ENCODE assay signal across 22 cellular contexts in the genomic region with DNA sequence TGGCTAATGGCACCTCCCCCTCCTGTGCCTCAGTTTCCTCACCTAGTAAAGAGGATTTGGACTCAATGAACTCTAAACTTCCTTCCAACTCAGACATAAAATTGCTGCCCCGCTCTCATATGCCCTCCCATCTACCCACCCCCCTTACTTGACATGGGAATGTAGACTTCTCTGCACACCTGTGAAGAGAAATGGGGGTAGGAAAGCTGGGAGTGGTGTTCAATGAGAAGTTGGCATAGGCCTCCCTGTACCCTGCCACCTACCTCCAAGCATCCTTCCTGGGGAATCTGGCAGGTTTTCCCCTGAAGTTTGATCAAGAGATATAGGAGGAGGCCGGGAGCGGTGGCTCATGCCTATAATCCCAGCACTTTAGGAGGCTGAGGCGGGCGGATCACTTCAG. TPM values are rescaled to one million over a fixed set of nuclear protein-coding genes. Genes with fewer than 3 reads are reported as not detected.
DNase-seq lines count a peak whose midpoint lies in the region; ATAC-seq, FAIRE-seq and TF ChIP-seq lines count a peak whose summit lies in the region.
"Had no signal": no experiment of that assay in that cellular context is flagged by ENCODE, and none has a peak within 500 bp of the region (broad histone marks: within the 10 kb centered on the region; RNA-seq: fewer than 3 reads in every experiment).

No MANE protein-coding gene starts in this region.

- no peak overlapping the region for H3K23ac ChIP-seq in H1 (ENCODE audit: insufficient read length)

- H2BK5ac ChIP-seq in H1 (ENCODE audit: low read depth, low read length): peak overlapping the region; percentile 100; the same call in 1 of the 2 replicates

- H3K27ac ChIP-seq in HUES6 (ENCODE audit: low read depth, low read length): peak overlapping the region; percentile 96; the same call in 1 of the 2 replicates
- no peak overlapping the region for H3K27ac ChIP-seq in H1 (ENCODE audit: low read depth, low read length)
- H3K27ac ChIP-seq in lower lobe of right lung: no peak overlapping the region
- no peak overlapping the region for H3K27ac ChIP-seq in spleen
- H3K27ac ChIP-seq: GM23248, KMS-11 had no signal

- H3K4ac ChIP-seq in H1 (replicated peaks; ENCODE audit: insufficient read length, low read depth, low read length): peak overlapping the region; percentile 6

- peak overlapping the region; percentile 97; the same call in 1 of the 2 replicates for H3K18ac ChIP-seq in H1 (ENCODE audit: extremely low read depth, low read length)

- H3K4me3 ChIP-seq in HUES6 (ENCODE audit: low read depth, low read length) (no peak overlapping the region; the same call in 1 of the 2 replicates), H1 (ENCODE audit: extremely low read depth in 1 of 4, insufficient read depth in 2 of 4, low read depth in 3 of 4, low read length in 4 of 4) (no peak overlapping the region), lower lobe of right lung (no peak overlapping the region), spleen (no peak overlapping the region)
- H3K4me3 ChIP-seq: GM23248 had no signal

- no peaks in the 10 kb centered on the region for H3K36me3 Mint-ChIP-seq in natural killer cell
- H3K36me3 Mint-ChIP-seq: CD4-positive, CD25-positive, alpha-beta regulatory T cell; CD8-positive, alpha-beta memory T cell had no signal

- 75% methylated on average over 5 of the region's 5 CpGs; no CpG with 5 or more reads in 1 of the 2 experiments for WGBS in H1 (ENCODE audit: extremely low coverage in 1 of 2, insufficient coverage in 1 of 2, insufficient read length in 1 of 2, insufficient replicate concordance in 2 of 2, low coverage in 1 of 2, low lambda C conversion rate in 2 of 2, missing lambda C conversion rate in 1 of 2), 2 experiments
- WGBS in spleen, 5 donors: 80 to 94% (median 86%) methylated on average over 5 of the region's 5 CpGs

- H3K4me1 ChIP-seq in HUES6 (ENCODE audit: control insufficient read depth, insufficient read depth, low read length) (peaks cover 54% of the 10 kb centered on the region), H1 (replicated peaks in 1 of 4; ENCODE audit: control insufficient read depth in 3 of 4, insufficient read depth in 4 of 4, low read length in 3 of 4) (peaks cover 22 to 43% (median 31%) of the 10 kb centered on the region in 4 experiments), lower lobe of right lung (peaks cover 10% of the 10 kb centered on the region), spleen (peaks cover 0 to 14% (median 6%) of the 10 kb centered on the region in 6 donors)
- H3K4me1 ChIP-seq: BE2C had no signal

- no peak overlapping the region for H3K14ac ChIP-seq in H1 (ENCODE audit: insufficient read length)

- H2AK5ac ChIP-seq in H1 (ENCODE audit: low read depth, low read length): peak overlapping the region; percentile 97; the same call in 1 of the 2 replicates

- no peak overlapping the region for H3K4me3 Mint-ChIP-seq in natural killer cell
- H3K4me3 Mint-ChIP-seq: CD4-positive, CD25-positive, alpha-beta regulatory T cell; CD8-positive, alpha-beta memory T cell had no signal

- ATAC-seq in lower lobe of right lung: no peak
- ATAC-seq in HG03442 (IDR thresholded peaks at IDR 0.05; ENCODE audit: unreplicated experiment): no peak
- ATAC-seq in natural killer cell: no peak

- POLR2A ChIA-PET in H1 (lab: Charles Lee; ENCODE audit: partially characterized antibody): interaction anchor here (1.4 to 68.5 kb wide), 3 partner anchors 6 to 135 kb away, joined by 4 to 2251 read pairs (median 2251); partner anchors contain the start of genes CCHCR1, CDSN, POU5F1 and PSORS1C1

- no peak for FAIRE-seq in H1 (lab: Jason Lieb, UNC)
- FAIRE-seq: A204.1, G401.6, GM12891, GM18507, HTR-8/SVneo had no signal

- peaks cover 6 to 46% of the 10 kb centered on the region in 2 experiments for H3K79me2 ChIP-seq in H1 (ENCODE audit: control insufficient read depth in 1 of 2, insufficient read depth in 2 of 2, low read length in 2 of 2)

- intact Hi-C loops in lower lobe of right lung (cut with DNase I) (no loop called here), spleen (cut with DNase I; ENCODE audit: low total_unique reads) (no loop called here), natural killer cell (cut with micrococcal nuclease) (no loop called here)

- H3K27me3 ChIP-seq in HUES6 (ENCODE audit: control insufficient read depth, insufficient read depth, low read length) (peaks cover 3% of the 10 kb centered on the region; the same call in 1 of the 2 replicates), H1 (replicated peaks in 1 of 4; ENCODE audit: control insufficient read depth in 3 of 4, extremely low read depth in 1 of 4, insufficient read depth in 3 of 4, low read length in 3 of 4) (no peaks in the 10 kb centered on the region), lower lobe of right lung (ENCODE audit: low read depth) (no peaks in the 10 kb centered on the region), spleen (replicated peaks in 1 of 7) (no peaks in the 10 kb centered on the region)
- H3K27me3 ChIP-seq: BE2C had no signal

- no peak overlapping the region for H3K27ac Mint-ChIP-seq in natural killer cell
- H3K27ac Mint-ChIP-seq: CD4-positive, CD25-positive, alpha-beta regulatory T cell had no signal

- no peak overlapping the region for H4K8ac ChIP-seq in H1 (ENCODE audit: extremely low read depth, insufficient read depth, low read length)

- H3K4me2 ChIP-seq in H1 (ENCODE audit: insufficient read depth in 1 of 2, low read depth in 2 of 2, low read length in 2 of 2): no peak overlapping the region
- H3K4me2 ChIP-seq: KMS-11 had no signal

- CTCF ChIA-PET in H1 (lab: Charles Lee; ENCODE audit: partially characterized antibody): interaction anchor here (0.6 to 5.9 kb wide), 11 partner anchors 9 to 634 kb away, joined by 3 to 36 read pairs (median 3); no protein-coding TSS in a partner anchor

- H3K9ac ChIP-seq in HUES6 (ENCODE audit: low read length) (peak overlapping the region; percentile 97), H1 (replicated peaks in 1 of 4; ENCODE audit: extremely low read depth in 1 of 4, low read depth in 3 of 4, low read length in 3 of 4) (no peak overlapping the region)
- H3K9ac ChIP-seq: GM23248, KMS-11 had no signal

- peaks cover 2 to 5% of the 10 kb centered on the region in 2 experiments for H4K20me1 ChIP-seq in H1 (replicated peaks in 1 of 2; ENCODE audit: control insufficient read depth in 1 of 2, insufficient read depth in 2 of 2, low read length in 2 of 2)

- DNase-seq in H1 (ENCODE audit: low read depth in 1 of 2, low spot score in 2 of 2) (no peak), lower lobe of right lung (peak; percentile 1), nucleus accumbens (lab: John Stamatoyannopoulos, UW) (no peak), spleen (no peak), natural killer cell (no peak)
- DNase-seq: ACHN; BE2C; C1 segment of cervical spinal cord; CD4-positive, CD25-positive, alpha-beta regulatory T cell; CD8-positive, alpha-beta memory T cell; COR-L47; DMS 273 treated with DMSO at 0.1 percent for 48 hours; GM23248 had no signal

- H4K91ac ChIP-seq in H1 (replicated peaks; ENCODE audit: insufficient read length, low read length): peak overlapping the region; percentile 16

- H2AFZ ChIP-seq in H1 (ENCODE audit: low read length): no peak overlapping the region
- H2AFZ ChIP-seq: GM23248 had no signal

- H3K9me3 ChIP-seq in HUES6 (ENCODE audit: control insufficient read depth, insufficient read depth, low read depth, low read length) (no peaks in the 10 kb centered on the region), H1 (ENCODE audit: insufficient read depth in 2 of 2, low read depth in 1 of 2, low read length in 1 of 2) (no peaks in the 10 kb centered on the region), lower lobe of right lung (no peaks in the 10 kb centered on the region), spleen (no peaks in the 10 kb centered on the region)
- H3K9me3 ChIP-seq: BE2C had no signal

- H3K36me3 ChIP-seq in HUES6 (ENCODE audit: control insufficient read depth, insufficient read depth, low read length) (0 out of 2 replicates have a peak, but pooled peaks cover 1% of the 10 kb centered on the region), H1 (ENCODE audit: control insufficient read depth in 2 of 4, insufficient read depth in 4 of 4, low read length in 3 of 4) (no peaks in the 10 kb centered on the region), lower lobe of right lung (peaks cover 5% of the 10 kb centered on the region), spleen (peaks cover 0 to 7% (median 0%) of the 10 kb centered on the region in 6 donors)
- H3K36me3 ChIP-seq: BE2C had no signal

- peak overlapping the region; percentile 70 for H2BK12ac ChIP-seq in H1 (ENCODE audit: low read depth, low read length)

- H3K4me1 Mint-ChIP-seq in natural killer cell: peaks cover 12 to 14% of the 10 kb centered on the region in 2 donors

- H3K56ac ChIP-seq in H1 (replicated peaks; ENCODE audit: insufficient read length, low read depth, low read length): no peak overlapping the region

- no peaks in the 10 kb centered on the region for H3K9me3 Mint-ChIP-seq in natural killer cell
- H3K9me3 Mint-ChIP-seq: CD4-positive, CD25-positive, alpha-beta regulatory T cell; CD8-positive, alpha-beta memory T cell had no signal

- peak overlapping the region; percentile 83; the same call in 1 of the 2 replicates for H2BK15ac ChIP-seq in H1 (ENCODE audit: low read length)

- H3K79me1 ChIP-seq in H1 (ENCODE audit: low read depth, low read length): peaks cover 5% of the 10 kb centered on the region

- no peaks in the 10 kb centered on the region for H3K27me3 Mint-ChIP-seq in natural killer cell (ENCODE audit: low read depth in 2 of 2)
- H3K27me3 Mint-ChIP-seq: CD4-positive, CD25-positive, alpha-beta regulatory T cell; CD8-positive, alpha-beta memory T cell had no signal

- H3K23me2 ChIP-seq in H1 (ENCODE audit: low read depth, low read length): peaks cover 11% of the 10 kb centered on the region

- H2BK20ac ChIP-seq in H1 (ENCODE audit: low read length): peak overlapping the region; percentile 88

- TF ChIP-seq RAD21 in H1 (IDR thresholded peaks at IDR 0.05 in 1 of 2, conservative IDR thresholded peaks at IDR 0.05 in 1 of 2; ENCODE audit: low read depth in 2 of 2, low read length in 2 of 2): no peak

- TF ChIP-seq EP300 in H1 (IDR thresholded peaks at IDR 0.05; ENCODE audit: borderline replicate concordance in 1 of 2, low read depth in 2 of 2, low read length in 2 of 2): no peak

- no peak overlapping the region for H4K5ac ChIP-seq in H1 (ENCODE audit: insufficient read length, low read depth, low read length)

- TF ChIP-seq CTCF in H1 (IDR thresholded peaks at IDR 0.05; ENCODE audit: control extremely low read depth in 1 of 3, insufficient read depth in 1 of 3, low read depth in 1 of 3, low read length in 3 of 3) (no peak), lower lobe of right lung (IDR thresholded peaks at IDR 0.05) (no peak), spleen (IDR thresholded peaks at IDR 0.05 in 8 of 11, conservative IDR thresholded peaks at IDR 0.05 in 3 of 11) (no peak), natural killer cell (IDR thresholded peaks at IDR 0.05) (no peak)

- H2BK120ac ChIP-seq in H1 (replicated peaks; ENCODE audit: low read depth, low read length): no peak overlapping the region

- TF ChIP-seq POLR2A in H1 (IDR thresholded peaks at IDR 0.05; ENCODE audit: control extremely low read depth in 1 of 2, low read depth in 2 of 2, low read length in 2 of 2) (no peak), spleen (IDR thresholded peaks at IDR 0.05) (no peak)

RNA-seq across cellular contexts. Expression of gene POU5F1, which starts 3.9 kb away (rescaled TPM):
- total RNA-seq in H1 (2021; fragmentation: NEBNext Ultra II Directional; extraction: Animal tissue kit (Norgen Biotek cat#: 25700)): 2,526 and 2,533 TPM in 2 replicates
- 2,437 and 2,958 TPM in 2 replicates for polyA plus RNA-seq in H1 (2011; rRNA removed)
- polyA plus RNA-seq in H1 (2011; cell fraction: cytosol; rRNA removed): 3,112 TPM
- 1,732 TPM for polyA plus RNA-seq in H1 (2011; cell fraction: nucleus; rRNA removed)
- polyA plus RNA-seq in H1 (2012, experiment 1 of 2): 1,944 to 3,021 TPM (median 2,827 TPM) in 4 replicates
- polyA plus RNA-seq in H1 (2012, experiment 2 of 2): 3,585 TPM
- 2,440 TPM for polyA plus RNA-seq in H1 (2013, experiment 1 of 2)
- polyA plus RNA-seq in H1 (2013, experiment 2 of 2): 2,561 TPM
- polyA minus RNA-seq in H1 (2011; rRNA and poly(A)+ RNA removed): 686 and 909 TPM in 2 replicates
- polyA minus RNA-seq in H1 (2011; cell fraction: cytosol; rRNA and poly(A)+ RNA removed): 545 TPM
- 413 TPM for polyA minus RNA-seq in H1 (2011; cell fraction: nucleus; rRNA and poly(A)+ RNA removed)
- total RNA-seq in lower lobe of right lung: 5.0 TPM
- 1 to 10 TPM in 5 of 7 donors, under 1 TPM in 2; 0.57 to 3.7 (median 1.3) TPM for total RNA-seq in spleen
- polyA plus RNA-seq in spleen: 1 to 10 TPM; 1.2 to 3.2 (median 2.7) TPM
- not detected for total RNA-seq in natural killer cell
- total RNA-seq: CD4-positive, CD25-positive, alpha-beta regulatory T cell; CD8-positive, alpha-beta memory T cell had no signal
- polyA plus RNA-seq: CD8-positive, alpha-beta memory T cell had no signal

RNA-seq across cellular contexts. Expression of gene TCF19, which starts 16.0 kb away (rescaled TPM):
- 10.0 and 11.0 TPM in 2 replicates for total RNA-seq in H1 (2021; fragmentation: NEBNext Ultra II Directional; extraction: Animal tissue kit (Norgen Biotek cat#: 25700))
- 7.2 and 12.5 TPM in 2 replicates for polyA plus RNA-seq in H1 (2011; rRNA removed)
- polyA plus RNA-seq in H1 (2011; cell fraction: cytosol; rRNA removed): 10.0 TPM
- polyA plus RNA-seq in H1 (2011; cell fraction: nucleus; rRNA removed): 15.6 TPM
- 9.6 to 10.7 TPM (median 10.2 TPM) in 4 replicates for polyA plus RNA-seq in H1 (2012, experiment 1 of 2)
- 8.6 TPM for polyA plus RNA-seq in H1 (2012, experiment 2 of 2)
- 6.5 TPM for polyA plus RNA-seq in H1 (2013, experiment 1 of 2)
- 6.5 TPM for polyA plus RNA-seq in H1 (2013, experiment 2 of 2)
- 5.5 and 5.6 TPM in 2 replicates for polyA minus RNA-seq in H1 (2011; rRNA and poly(A)+ RNA removed)
- 5.3 TPM for polyA minus RNA-seq in H1 (2011; cell fraction: cytosol; rRNA and poly(A)+ RNA removed)
- polyA minus RNA-seq in H1 (2011; cell fraction: nucleus; rRNA and poly(A)+ RNA removed): 5.4 TPM
- total RNA-seq in lower lobe of right lung: 6.2 TPM
- total RNA-seq in spleen: 10 to 100 TPM in 4 of 7 donors, 1 to 10 TPM in 3; 6.6 to 12.6 (median 10.2) TPM
- 1 to 10 TPM; 6.2 to 9.8 (median 7.1) TPM for polyA plus RNA-seq in spleen
- 10 to 100 TPM in 1 of 3 donors, 1 to 10 TPM in 2; 7.2 to 12.0 (median 9.2) TPM for total RNA-seq in natural killer cell

RNA-seq across cellular contexts. Expression of gene CCHCR1, which starts 16.8 kb away (rescaled TPM):
- 38.0 and 38.2 TPM in 2 replicates for total RNA-seq in H1 (2021; fragmentation: NEBNext Ultra II Directional; extraction: Animal tissue kit (Norgen Biotek cat#: 25700))
- polyA plus RNA-seq in H1 (2011; rRNA removed) (20.9 and 32.8 TPM in 2 replicates), spleen (10 to 100 TPM; 11.1 to 15.2 (median 11.7) TPM)
- polyA plus RNA-seq in H1 (2011; cell fraction: cytosol; rRNA removed): 50.9 TPM
- polyA plus RNA-seq in H1 (2011; cell fraction: nucleus; rRNA removed): 138 TPM
- 36.7 to 61.3 TPM (median 50.8 TPM) in 4 replicates for polyA plus RNA-seq in H1 (2012, experiment 1 of 2)
- polyA plus RNA-seq in H1 (2012, experiment 2 of 2): 19.0 TPM
- 19.9 TPM for polyA plus RNA-seq in H1 (2013, experiment 1 of 2)
- polyA plus RNA-seq in H1 (2013, experiment 2 of 2): 17.6 TPM
- polyA minus RNA-seq in H1 (2011; rRNA and poly(A)+ RNA removed): 29.0 and 29.1 TPM in 2 replicates
- polyA minus RNA-seq in H1 (2011; cell fraction: cytosol; rRNA and poly(A)+ RNA removed): 20.8 TPM
- polyA minus RNA-seq in H1 (2011; cell fraction: nucleus; rRNA and poly(A)+ RNA removed): 43.1 TPM
- total RNA-seq in lower lobe of right lung (16.5 TPM), spleen (10 to 100 TPM in 6 of 7 donors, 1 to 10 TPM in 1; 7.7 to 22.5 (median 17.8) TPM), natural killer cell (10 to 100 TPM; 13.0 to 20.7 (median 16.9) TPM)

RNA-seq across cellular contexts. Expression of gene PSORS1C2, which starts 35.5 kb away (rescaled TPM):
- total RNA-seq in H1 (2021; fragmentation: NEBNext Ultra II Directional; extraction: Animal tissue kit (Norgen Biotek cat#: 25700)): not detected in 2 replicates
- polyA plus RNA-seq in H1 (2011; rRNA removed) (0.11 and 0.58 TPM in 2 replicates), spleen (not detected)
- 0.39 TPM for polyA plus RNA-seq in H1 (2011; cell fraction: cytosol; rRNA removed)
- polyA plus RNA-seq in H1 (2011; cell fraction: nucleus; rRNA removed): 1.4 TPM
- 0.52 to 0.62 TPM (median 0.57 TPM) in 3 of 4 replicates, not detected in the other for polyA plus RNA-seq in H1 (2012, experiment 1 of 2)
- 0.21 TPM for polyA plus RNA-seq in H1 (2012, experiment 2 of 2)
- 1.6 TPM for polyA plus RNA-seq in H1 (2013, experiment 1 of 2)
- 1.6 TPM for polyA plus RNA-seq in H1 (2013, experiment 2 of 2)
- polyA minus RNA-seq in H1 (2011; rRNA and poly(A)+ RNA removed): not detected in 2 replicates
- polyA minus RNA-seq in H1 (2011; cell fraction: cytosol; rRNA and poly(A)+ RNA removed): not detected
- polyA minus RNA-seq in H1 (2011; cell fraction: nucleus; rRNA and poly(A)+ RNA removed): not detected
- total RNA-seq in lower lobe of right lung (not detected), spleen (not detected), natural killer cell (not detected)
- total RNA-seq: CD4-positive, CD25-positive, alpha-beta regulatory T cell; CD8-positive, alpha-beta memory T cell; GM23248 had no signal
- polyA plus RNA-seq: CD4-positive, CD25-positive, alpha-beta regulatory T cell; CD8-positive, alpha-beta memory T cell; GM23248 had no signal

RNA-seq across cellular contexts. Expression of gene CDSN, which starts 54.1 kb away (rescaled TPM):
- total RNA-seq in H1 (2021; fragmentation: NEBNext Ultra II Directional; extraction: Animal tissue kit (Norgen Biotek cat#: 25700)): not detected in 2 replicates
- polyA plus RNA-seq in H1 (2011; rRNA removed): not detected in 2 replicates
- not detected for polyA plus RNA-seq in H1 (2011; cell fraction: cytosol; rRNA removed)
- not detected for polyA plus RNA-seq in H1 (2011; cell fraction: nucleus; rRNA removed)
- polyA plus RNA-seq in H1 (2012, experiment 1 of 2): not detected in 4 replicates
- not detected for polyA plus RNA-seq in H1 (2012, experiment 2 of 2)
- polyA plus RNA-seq in H1 (2013, experiment 1 of 2): not detected
- not detected for polyA plus RNA-seq in H1 (2013, experiment 2 of 2)
- not detected in 2 replicates for polyA minus RNA-seq in H1 (2011; rRNA and poly(A)+ RNA removed)
- not detected for polyA minus RNA-seq in H1 (2011; cell fraction: cytosol; rRNA and poly(A)+ RNA removed)
- polyA minus RNA-seq in H1 (2011; cell fraction: nucleus; rRNA and poly(A)+ RNA removed): not detected
- not detected for total RNA-seq in lower lobe of right lung
- not detected for total RNA-seq in spleen
- polyA plus RNA-seq in spleen: not detected
- total RNA-seq in natural killer cell: not detected
- total RNA-seq: CD4-positive, CD25-positive, alpha-beta regulatory T cell; CD8-positive, alpha-beta memory T cell; GM23248; H7 had no signal
- polyA plus RNA-seq: CD4-positive, CD25-positive, alpha-beta regulatory T cell; CD8-positive, alpha-beta memory T cell; GM23248 had no signal

Comparison
In these comparisons a context has a peak if more than half of its experiments do, and no peak if none do; other contexts are left out.
1. RNA of gene POU5F1, which starts 3.9 kb away (total RNA-seq): 2,526 to 2,533 TPM in H1; 5.0 TPM in lower lobe of right lung (single experiment), 0.57 to 3.7 TPM in spleen and not detected in natural killer cell; every median in the first group is over 100 times any median in the second.